In the genomic region with DNA sequence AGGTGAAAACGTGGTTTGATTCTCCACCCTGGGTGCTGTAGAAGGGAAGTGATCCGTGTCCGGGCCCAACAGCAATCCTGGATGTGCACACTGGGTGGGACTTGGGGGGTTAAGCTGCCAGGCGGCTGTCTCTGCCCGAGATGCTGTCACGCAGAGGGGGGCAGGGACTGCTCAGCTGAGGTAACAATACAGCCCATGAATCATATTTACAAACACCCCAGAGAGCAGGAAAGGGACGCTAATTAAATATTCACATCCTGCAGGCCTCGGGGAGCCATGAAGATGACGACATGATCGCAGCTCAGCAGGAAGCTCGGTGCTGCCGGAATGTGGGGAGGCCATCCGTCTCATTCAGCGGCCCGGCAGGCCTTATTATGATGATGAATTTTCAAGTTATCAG, we compare ENCODE assay signal across 12 cellular contexts. TPM values are rescaled to one million over a fixed set of nuclear protein-coding genes. Genes with fewer than 3 reads are reported as not detected.
A peak's percentile ranks its signal among the peaks of the same experiment; 100 is the strongest.
DNase-seq lines count a peak whose midpoint lies in the region; ATAC-seq and TF ChIP-seq lines count a peak whose summit lies in the region.
"Had no signal": no experiment of that assay in that cellular context is flagged by ENCODE, and none has a peak within 500 bp of the region (broad histone marks: within the 10 kb centered on the region; RNA-seq: fewer than 3 reads in every experiment).

No MANE protein-coding gene starts in this region.

- H3K9me3 Mint-ChIP-seq in glutamatergic neuron (ENCODE audit: unreplicated experiment), result peaks cover 4% of the 10 kb centered on the region
- no peaks in the 10 kb centered on the region for H3K9me3 Mint-ChIP-seq in activated T-cell treated with anti-CD3 and anti-CD28 coated beads, Interleukin-2, amount 50 U/mL, for 72 hours
- H3K9me3 Mint-ChIP-seq: natural killer cell treated with Interleukin-12 subunit alpha and Interleukin-12 subunit beta and Interleukin-15 and Interleukin-18, amount 100 ng/mL, for 72 hours had no signal

- no peaks in the 10 kb centered on the region for H3K36me3 ChIP-seq in SJSA1
- H3K36me3 ChIP-seq: adrenal gland had no signal

- peaks cover 6% of the 10 kb centered on the region for H3K27me3 Mint-ChIP-seq in glutamatergic neuron (ENCODE audit: unreplicated experiment)
- no peaks in the 10 kb centered on the region for H3K27me3 Mint-ChIP-seq in activated T-cell treated with anti-CD3 and anti-CD28 coated beads, Interleukin-2, amount 50 U/mL, for 72 hours (ENCODE audit: low read depth)

- peak; percentile 18 for DNase-seq in NCI-H2227 (lab: John Stamatoyannopoulos, UW; ENCODE audit: unreplicated experiment)
- DNase-seq in NCI-H2227 treated with DMSO at 0.1 percent for 48 hours (lab: John Stamatoyannopoulos, UW), result no peak
- peak; percentile 89 to 94 for DNase-seq in SJSA1 (ENCODE audit: low read depth in 1 of 2, low spot score in 2 of 2)
- DNase-seq in glutamatergic neuron, result no peak
- DNase-seq in smooth muscle cell of the brain vasculature (ENCODE audit: low read depth, low spot score), result peak; percentile 83
- DNase-seq in cortex of kidney (lab: John Stamatoyannopoulos, UW), result no peak
- DNase-seq in activated T-cell treated with anti-CD3 and anti-CD28 coated beads, Interleukin-2, amount 50 U/mL, for 72 hours, result no peak
- DNase-seq in activated gamma-delta T cell (lab: John Stamatoyannopoulos, UW), result no peak
- DNase-seq: ACHN had no signal

- H3K4me1 Mint-ChIP-seq in glutamatergic neuron (ENCODE audit: low read depth, unreplicated experiment), result peaks cover 26% of the 10 kb centered on the region
- no peaks in the 10 kb centered on the region for H3K4me1 Mint-ChIP-seq in activated T-cell treated with anti-CD3 and anti-CD28 coated beads, Interleukin-2, amount 50 U/mL, for 72 hours (ENCODE audit: low read depth)

- peak overlapping the region; percentile 82 for H3K27ac ChIP-seq in SJSA1
- H3K27ac ChIP-seq: adrenal gland had no signal

- no peak for ATAC-seq in activated T-cell treated with anti-CD3 and anti-CD28 coated beads, Interleukin-2, amount 50 U/mL, for 72 hours (replicated peaks in 1 of 2)
- ATAC-seq: K562; natural killer cell treated with Interleukin-12 subunit alpha and Interleukin-12 subunit beta and Interleukin-15 and Interleukin-18, amount 100 ng/mL, for 72 hours had no signal

- H3K36me3 Mint-ChIP-seq in glutamatergic neuron (ENCODE audit: unreplicated experiment), result no peaks in the 10 kb centered on the region
- H3K36me3 Mint-ChIP-seq in activated T-cell treated with anti-CD3 and anti-CD28 coated beads, Interleukin-2, amount 50 U/mL, for 72 hours (ENCODE audit: insufficient read depth in 2 of 2), result no peaks in the 10 kb centered on the region
- H3K36me3 Mint-ChIP-seq: natural killer cell treated with Interleukin-12 subunit alpha and Interleukin-12 subunit beta and Interleukin-15 and Interleukin-18, amount 100 ng/mL, for 72 hours had no signal

- H3K9me3 ChIP-seq in SJSA1 (replicated peaks), result no peaks in the 10 kb centered on the region
- H3K9me3 ChIP-seq: adrenal gland had no signal

- peak overlapping the region; percentile 79 for H3K27ac Mint-ChIP-seq in glutamatergic neuron (ENCODE audit: unreplicated experiment)
- H3K27ac Mint-ChIP-seq in activated T-cell treated with anti-CD3 and anti-CD28 coated beads, Interleukin-2, amount 50 U/mL, for 72 hours, result no peak overlapping the region
- H3K27ac Mint-ChIP-seq: natural killer cell treated with Interleukin-12 subunit alpha and Interleukin-12 subunit beta and Interleukin-15 and Interleukin-18, amount 100 ng/mL, for 72 hours had no signal

- peak overlapping the region; percentile 11 for H3K4me3 Mint-ChIP-seq in glutamatergic neuron (ENCODE audit: unreplicated experiment)
- H3K4me3 Mint-ChIP-seq in activated T-cell treated with anti-CD3 and anti-CD28 coated beads, Interleukin-2, amount 50 U/mL, for 72 hours, result no peak overlapping the region
- H3K4me3 Mint-ChIP-seq: natural killer cell treated with Interleukin-12 subunit alpha and Interleukin-12 subunit beta and Interleukin-15 and Interleukin-18, amount 100 ng/mL, for 72 hours had no signal

- no peak overlapping the region for H3K4me3 ChIP-seq in SJSA1
- H3K4me3 ChIP-seq: adrenal gland, K562 had no signal

- no peaks in the 10 kb centered on the region for H3K27me3 ChIP-seq in SJSA1 (replicated peaks)
- H3K27me3 ChIP-seq: adrenal gland had no signal

- TF ChIP-seq CTCF in glutamatergic neuron (IDR thresholded peaks at IDR 0.05; ENCODE audit: partially characterized antibody, unreplicated experiment), result no peak

- H3K4me1 ChIP-seq in SJSA1 (replicated peaks), result peaks cover 36% of the 10 kb centered on the region
- H3K4me1 ChIP-seq: adrenal gland had no signal

RNA-seq across cellular contexts. Expression of a gene that starts 17.9 kb away (rescaled TPM):
- total RNA-seq in SJSA1 (2014; rRNA removed; shearing (Covaris generic)), result not detected in 2 replicates
- total RNA-seq in glutamatergic neuron (ENCODE audit: unreplicated experiment), result 314 TPM
- under 1 TPM in 1 of 2 donors, not detected in 1; 0.65 TPM for total RNA-seq in activated T-cell treated with anti-CD3 and anti-CD28 coated beads, Interleukin-2, amount 50 U/mL, for 72 hours
- total RNA-seq: natural killer cell treated with Interleukin-12 subunit alpha and Interleukin-12 subunit beta and Interleukin-15 and Interleukin-18, amount 100 ng/mL, for 72 hours had no signal

RNA-seq across cellular contexts. Expression of a gene that starts 22.8 kb away (rescaled TPM):
- total RNA-seq in SJSA1 (2014; rRNA removed; shearing (Covaris generic)), result 103 and 171 TPM in 2 replicates
- 43.9 TPM for total RNA-seq in glutamatergic neuron (ENCODE audit: unreplicated experiment)
- 10 to 100 TPM; 31.0 to 31.3 TPM for total RNA-seq in activated T-cell treated with anti-CD3 and anti-CD28 coated beads, Interleukin-2, amount 50 U/mL, for 72 hours

RNA-seq across cellular contexts. Expression of a gene that starts 57.9 kb away (rescaled TPM):
- 0.09 and 0.16 TPM in 2 replicates for total RNA-seq in SJSA1 (2014; rRNA removed; shearing (Covaris generic))
- total RNA-seq in glutamatergic neuron (ENCODE audit: unreplicated experiment), result 2.4 TPM
- 10 to 100 TPM; 30.7 to 36.4 TPM for total RNA-seq in activated T-cell treated with anti-CD3 and anti-CD28 coated beads, Interleukin-2, amount 50 U/mL, for 72 hours

Comparison
In these comparisons a context has a peak if more than half of its experiments do, and no peak if none do; other contexts are left out.
1. DNase-seq: peak in NCI-H2227 (single experiment), SJSA1 (2 of 2) and smooth muscle cell of the brain vasculature (single experiment); none in NCI-H2227 treated with DMSO at 0.1 percent for 48 hours (single experiment), glutamatergic neuron (single experiment), cortex of kidney (single experiment), activated T-cell treated with anti-CD3 and anti-CD28 coated beads, Interleukin-2, amount 50 U/mL, for 72 hours (0 of 2) and activated gamma-delta T cell (single experiment).
2. RNA of a gene that starts 17.9 kb away (total RNA-seq): 314 TPM in glutamatergic neuron (single experiment); 0.65 TPM in activated T-cell treated with anti-CD3 and anti-CD28 coated beads, Interleukin-2, amount 50 U/mL, for 72 hours and not detected in SJSA1; every median in the first group is over 100 times any median in the second.